1 cellular context compared by ENCODE assay signal in the genomic region with DNA sequence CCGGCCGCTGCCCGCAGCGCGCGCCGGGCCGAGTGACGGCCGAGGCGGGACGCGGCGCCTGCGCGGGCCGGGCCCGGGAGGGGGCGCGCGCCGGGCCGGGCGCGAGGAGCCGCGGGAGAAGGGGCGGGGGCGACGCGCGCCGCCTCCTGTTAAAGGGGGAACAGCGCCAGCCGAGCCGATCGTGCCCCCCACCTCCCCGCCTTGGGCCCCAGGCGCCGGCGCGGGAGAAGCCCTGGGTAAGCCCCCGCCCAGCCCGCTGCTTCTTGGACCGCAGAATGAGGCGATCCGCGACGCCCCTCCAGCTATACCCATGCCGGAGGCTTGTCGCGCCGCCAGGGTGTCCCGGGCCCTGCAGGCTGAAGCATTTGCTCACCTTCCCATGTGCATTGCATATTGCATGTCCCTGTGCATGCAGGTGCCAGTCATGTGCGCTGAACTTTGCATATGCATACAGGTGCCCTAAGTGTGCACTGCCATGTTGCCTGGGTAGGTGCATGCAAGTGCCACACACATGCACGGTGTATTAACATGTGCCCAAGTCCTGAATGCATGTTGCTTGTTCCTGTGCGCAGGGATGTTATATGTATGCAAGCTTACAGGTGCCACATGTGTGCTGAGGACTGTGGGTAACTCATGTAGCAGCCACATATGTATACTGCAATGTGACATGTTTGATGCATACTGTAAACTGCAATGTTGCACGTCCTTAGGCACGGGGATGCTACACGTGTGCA.
TF ChIP-seq lines count a peak whose summit lies in the region.

A gene with protein sequence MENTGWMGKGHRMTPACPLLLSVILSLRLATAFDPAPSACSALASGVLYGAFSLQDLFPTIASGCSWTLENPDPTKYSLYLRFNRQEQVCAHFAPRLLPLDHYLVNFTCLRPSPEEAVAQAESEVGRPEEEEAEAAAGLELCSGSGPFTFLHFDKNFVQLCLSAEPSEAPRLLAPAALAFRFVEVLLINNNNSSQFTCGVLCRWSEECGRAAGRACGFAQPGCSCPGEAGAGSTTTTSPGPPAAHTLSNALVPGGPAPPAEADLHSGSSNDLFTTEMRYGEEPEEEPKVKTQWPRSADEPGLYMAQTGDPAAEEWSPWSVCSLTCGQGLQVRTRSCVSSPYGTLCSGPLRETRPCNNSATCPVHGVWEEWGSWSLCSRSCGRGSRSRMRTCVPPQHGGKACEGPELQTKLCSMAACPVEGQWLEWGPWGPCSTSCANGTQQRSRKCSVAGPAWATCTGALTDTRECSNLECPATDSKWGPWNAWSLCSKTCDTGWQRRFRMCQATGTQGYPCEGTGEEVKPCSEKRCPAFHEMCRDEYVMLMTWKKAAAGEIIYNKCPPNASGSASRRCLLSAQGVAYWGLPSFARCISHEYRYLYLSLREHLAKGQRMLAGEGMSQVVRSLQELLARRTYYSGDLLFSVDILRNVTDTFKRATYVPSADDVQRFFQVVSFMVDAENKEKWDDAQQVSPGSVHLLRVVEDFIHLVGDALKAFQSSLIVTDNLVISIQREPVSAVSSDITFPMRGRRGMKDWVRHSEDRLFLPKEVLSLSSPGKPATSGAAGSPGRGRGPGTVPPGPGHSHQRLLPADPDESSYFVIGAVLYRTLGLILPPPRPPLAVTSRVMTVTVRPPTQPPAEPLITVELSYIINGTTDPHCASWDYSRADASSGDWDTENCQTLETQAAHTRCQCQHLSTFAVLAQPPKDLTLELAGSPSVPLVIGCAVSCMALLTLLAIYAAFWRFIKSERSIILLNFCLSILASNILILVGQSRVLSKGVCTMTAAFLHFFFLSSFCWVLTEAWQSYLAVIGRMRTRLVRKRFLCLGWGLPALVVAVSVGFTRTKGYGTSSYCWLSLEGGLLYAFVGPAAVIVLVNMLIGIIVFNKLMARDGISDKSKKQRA (N-terminal part only) (minus strand): TSS at position 34 of the 734 bp plus-strand sequence. CDS start 7,119 bp downstream, outside the sequence.

TF ChIP-seq in K562, 482 proteins besides CTCF, POLR2A, EP300 and RAD21 (continued from another document):
- TF ChIP-seq, protein P1, sequence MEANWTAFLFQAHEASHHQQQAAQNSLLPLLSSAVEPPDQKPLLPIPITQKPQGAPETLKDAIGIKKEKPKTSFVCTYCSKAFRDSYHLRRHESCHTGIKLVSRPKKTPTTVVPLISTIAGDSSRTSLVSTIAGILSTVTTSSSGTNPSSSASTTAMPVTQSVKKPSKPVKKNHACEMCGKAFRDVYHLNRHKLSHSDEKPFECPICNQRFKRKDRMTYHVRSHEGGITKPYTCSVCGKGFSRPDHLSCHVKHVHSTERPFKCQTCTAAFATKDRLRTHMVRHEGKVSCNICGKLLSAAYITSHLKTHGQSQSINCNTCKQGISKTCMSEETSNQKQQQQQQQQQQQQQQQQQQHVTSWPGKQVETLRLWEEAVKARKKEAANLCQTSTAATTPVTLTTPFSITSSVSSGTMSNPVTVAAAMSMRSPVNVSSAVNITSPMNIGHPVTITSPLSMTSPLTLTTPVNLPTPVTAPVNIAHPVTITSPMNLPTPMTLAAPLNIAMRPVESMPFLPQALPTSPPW (CRISPR knock-in tag; IDR thresholded peaks at IDR 0.05), result peak; percentile 67
- no peak for TF ChIP-seq MTF1 (CRISPR knock-in tag; IDR thresholded peaks at IDR 0.05; ENCODE audit: borderline replicate concordance)
- TF ChIP-seq PML (IDR thresholded peaks at IDR 0.05; ENCODE audit: low read length), result no peak
- peak; percentile 43; the same call in 1 of the 2 replicates for TF ChIP-seq CXXC5 (CRISPR knock-in tag; IDR thresholded peaks at IDR 0.05)
- no peak for TF ChIP-seq CCNT2 (IDR thresholded peaks at IDR 0.05; ENCODE audit: borderline replicate concordance, extremely low read depth, insufficient read length, low read depth, low read length)
- no peak for TF ChIP-seq ZNF24 (IDR thresholded peaks at IDR 0.05)
- TF ChIP-seq NCOA4 (IDR thresholded peaks at IDR 0.05; ENCODE audit: partially characterized antibody), result no peak
- TF ChIP-seq SMAD2 (IDR thresholded peaks at IDR 0.05; ENCODE audit: low read depth, low read length), result no peak
- no peak for TF ChIP-seq U2AF2 (optimal IDR thresholded peaks at IDR 0.05; ENCODE audit: low read depth, low read length)
- TF ChIP-seq EZH2 (IDR thresholded peaks at IDR 0.05; ENCODE audit: borderline replicate concordance, low read depth, low read length), result 0 out of 2 replicates have a peak, but pooled peaks have one; percentile 73
- TF ChIP-seq ZNF263 (CRISPR knock-in tag; IDR thresholded peaks at IDR 0.05; ENCODE audit: borderline replicate concordance), result peak; percentile 52
- 0 out of 2 replicates have a peak, but pooled peaks have one; percentile 60 for TF ChIP-seq ZNF224 (CRISPR knock-in tag; IDR thresholded peaks at IDR 0.05)
- TF ChIP-seq, protein P2, sequence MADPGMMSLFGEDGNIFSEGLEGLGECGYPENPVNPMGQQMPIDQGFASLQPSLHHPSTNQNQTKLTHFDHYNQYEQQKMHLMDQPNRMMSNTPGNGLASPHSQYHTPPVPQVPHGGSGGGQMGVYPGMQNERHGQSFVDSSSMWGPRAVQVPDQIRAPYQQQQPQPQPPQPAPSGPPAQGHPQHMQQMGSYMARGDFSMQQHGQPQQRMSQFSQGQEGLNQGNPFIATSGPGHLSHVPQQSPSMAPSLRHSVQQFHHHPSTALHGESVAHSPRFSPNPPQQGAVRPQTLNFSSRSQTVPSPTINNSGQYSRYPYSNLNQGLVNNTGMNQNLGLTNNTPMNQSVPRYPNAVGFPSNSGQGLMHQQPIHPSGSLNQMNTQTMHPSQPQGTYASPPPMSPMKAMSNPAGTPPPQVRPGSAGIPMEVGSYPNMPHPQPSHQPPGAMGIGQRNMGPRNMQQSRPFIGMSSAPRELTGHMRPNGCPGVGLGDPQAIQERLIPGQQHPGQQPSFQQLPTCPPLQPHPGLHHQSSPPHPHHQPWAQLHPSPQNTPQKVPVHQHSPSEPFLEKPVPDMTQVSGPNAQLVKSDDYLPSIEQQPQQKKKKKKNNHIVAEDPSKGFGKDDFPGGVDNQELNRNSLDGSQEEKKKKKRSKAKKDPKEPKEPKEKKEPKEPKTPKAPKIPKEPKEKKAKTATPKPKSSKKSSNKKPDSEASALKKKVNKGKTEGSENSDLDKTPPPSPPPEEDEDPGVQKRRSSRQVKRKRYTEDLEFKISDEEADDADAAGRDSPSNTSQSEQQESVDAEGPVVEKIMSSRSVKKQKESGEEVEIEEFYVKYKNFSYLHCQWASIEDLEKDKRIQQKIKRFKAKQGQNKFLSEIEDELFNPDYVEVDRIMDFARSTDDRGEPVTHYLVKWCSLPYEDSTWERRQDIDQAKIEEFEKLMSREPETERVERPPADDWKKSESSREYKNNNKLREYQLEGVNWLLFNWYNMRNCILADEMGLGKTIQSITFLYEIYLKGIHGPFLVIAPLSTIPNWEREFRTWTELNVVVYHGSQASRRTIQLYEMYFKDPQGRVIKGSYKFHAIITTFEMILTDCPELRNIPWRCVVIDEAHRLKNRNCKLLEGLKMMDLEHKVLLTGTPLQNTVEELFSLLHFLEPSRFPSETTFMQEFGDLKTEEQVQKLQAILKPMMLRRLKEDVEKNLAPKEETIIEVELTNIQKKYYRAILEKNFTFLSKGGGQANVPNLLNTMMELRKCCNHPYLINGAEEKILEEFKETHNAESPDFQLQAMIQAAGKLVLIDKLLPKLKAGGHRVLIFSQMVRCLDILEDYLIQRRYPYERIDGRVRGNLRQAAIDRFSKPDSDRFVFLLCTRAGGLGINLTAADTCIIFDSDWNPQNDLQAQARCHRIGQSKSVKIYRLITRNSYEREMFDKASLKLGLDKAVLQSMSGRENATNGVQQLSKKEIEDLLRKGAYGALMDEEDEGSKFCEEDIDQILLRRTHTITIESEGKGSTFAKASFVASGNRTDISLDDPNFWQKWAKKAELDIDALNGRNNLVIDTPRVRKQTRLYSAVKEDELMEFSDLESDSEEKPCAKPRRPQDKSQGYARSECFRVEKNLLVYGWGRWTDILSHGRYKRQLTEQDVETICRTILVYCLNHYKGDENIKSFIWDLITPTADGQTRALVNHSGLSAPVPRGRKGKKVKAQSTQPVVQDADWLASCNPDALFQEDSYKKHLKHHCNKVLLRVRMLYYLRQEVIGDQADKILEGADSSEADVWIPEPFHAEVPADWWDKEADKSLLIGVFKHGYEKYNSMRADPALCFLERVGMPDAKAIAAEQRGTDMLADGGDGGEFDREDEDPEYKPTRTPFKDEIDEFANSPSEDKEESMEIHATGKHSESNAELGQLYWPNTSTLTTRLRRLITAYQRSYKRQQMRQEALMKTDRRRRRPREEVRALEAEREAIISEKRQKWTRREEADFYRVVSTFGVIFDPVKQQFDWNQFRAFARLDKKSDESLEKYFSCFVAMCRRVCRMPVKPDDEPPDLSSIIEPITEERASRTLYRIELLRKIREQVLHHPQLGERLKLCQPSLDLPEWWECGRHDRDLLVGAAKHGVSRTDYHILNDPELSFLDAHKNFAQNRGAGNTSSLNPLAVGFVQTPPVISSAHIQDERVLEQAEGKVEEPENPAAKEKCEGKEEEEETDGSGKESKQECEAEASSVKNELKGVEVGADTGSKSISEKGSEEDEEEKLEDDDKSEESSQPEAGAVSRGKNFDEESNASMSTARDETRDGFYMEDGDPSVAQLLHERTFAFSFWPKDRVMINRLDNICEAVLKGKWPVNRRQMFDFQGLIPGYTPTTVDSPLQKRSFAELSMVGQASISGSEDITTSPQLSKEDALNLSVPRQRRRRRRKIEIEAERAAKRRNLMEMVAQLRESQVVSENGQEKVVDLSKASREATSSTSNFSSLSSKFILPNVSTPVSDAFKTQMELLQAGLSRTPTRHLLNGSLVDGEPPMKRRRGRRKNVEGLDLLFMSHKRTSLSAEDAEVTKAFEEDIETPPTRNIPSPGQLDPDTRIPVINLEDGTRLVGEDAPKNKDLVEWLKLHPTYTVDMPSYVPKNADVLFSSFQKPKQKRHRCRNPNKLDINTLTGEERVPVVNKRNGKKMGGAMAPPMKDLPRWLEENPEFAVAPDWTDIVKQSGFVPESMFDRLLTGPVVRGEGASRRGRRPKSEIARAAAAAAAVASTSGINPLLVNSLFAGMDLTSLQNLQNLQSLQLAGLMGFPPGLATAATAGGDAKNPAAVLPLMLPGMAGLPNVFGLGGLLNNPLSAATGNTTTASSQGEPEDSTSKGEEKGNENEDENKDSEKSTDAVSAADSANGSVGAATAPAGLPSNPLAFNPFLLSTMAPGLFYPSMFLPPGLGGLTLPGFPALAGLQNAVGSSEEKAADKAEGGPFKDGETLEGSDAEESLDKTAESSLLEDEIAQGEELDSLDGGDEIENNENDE (IDR thresholded peaks at IDR 0.05; ENCODE audit: low read depth, low read length), result no peak
- TF ChIP-seq PPARD (CRISPR knock-in tag; IDR thresholded peaks at IDR 0.05), result no peak
- 0 out of 2 replicates have a peak, but pooled peaks have one; percentile 10 for TF ChIP-seq CTBP1 (IDR thresholded peaks at IDR 0.05; ENCODE audit: borderline replicate concordance)
- no peak for TF ChIP-seq ZNF232 (CRISPR knock-in tag; IDR thresholded peaks at IDR 0.05)
- TF ChIP-seq, protein P3, sequence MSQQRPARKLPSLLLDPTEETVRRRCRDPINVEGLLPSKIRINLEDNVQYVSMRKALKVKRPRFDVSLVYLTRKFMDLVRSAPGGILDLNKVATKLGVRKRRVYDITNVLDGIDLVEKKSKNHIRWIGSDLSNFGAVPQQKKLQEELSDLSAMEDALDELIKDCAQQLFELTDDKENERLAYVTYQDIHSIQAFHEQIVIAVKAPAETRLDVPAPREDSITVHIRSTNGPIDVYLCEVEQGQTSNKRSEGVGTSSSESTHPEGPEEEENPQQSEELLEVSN (IDR thresholded peaks at IDR 0.05; ENCODE audit: borderline replicate concordance in 1 of 2, extremely low read depth in 1 of 2, insufficient read depth in 1 of 2, insufficient read length in 1 of 2, low read depth in 1 of 2, low read length in 1 of 2, poor library complexity in 1 of 2, severe bottlenecking in 1 of 2), result peak; percentile 29 to 52
- no peak for TF ChIP-seq NR2C1 (IDR thresholded peaks at IDR 0.05)
- TF ChIP-seq NR2C1 (tag; IDR thresholded peaks at IDR 0.05), result no peak
- TF ChIP-seq MCM3 (IDR thresholded peaks at IDR 0.05), result no peak
- TF ChIP-seq, protein P4, sequence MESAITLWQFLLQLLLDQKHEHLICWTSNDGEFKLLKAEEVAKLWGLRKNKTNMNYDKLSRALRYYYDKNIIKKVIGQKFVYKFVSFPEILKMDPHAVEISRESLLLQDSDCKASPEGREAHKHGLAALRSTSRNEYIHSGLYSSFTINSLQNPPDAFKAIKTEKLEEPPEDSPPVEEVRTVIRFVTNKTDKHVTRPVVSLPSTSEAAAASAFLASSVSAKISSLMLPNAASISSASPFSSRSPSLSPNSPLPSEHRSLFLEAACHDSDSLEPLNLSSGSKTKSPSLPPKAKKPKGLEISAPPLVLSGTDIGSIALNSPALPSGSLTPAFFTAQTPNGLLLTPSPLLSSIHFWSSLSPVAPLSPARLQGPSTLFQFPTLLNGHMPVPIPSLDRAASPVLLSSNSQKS (CRISPR knock-in tag; IDR thresholded peaks at IDR 0.05), result no peak
- no peak for TF ChIP-seq MCM7 (IDR thresholded peaks at IDR 0.05)
- TF ChIP-seq ZC3H4 (CRISPR knock-in tag; IDR thresholded peaks at IDR 0.05; ENCODE audit: borderline replicate concordance), result peak; percentile 63; the same call in 1 of the 2 replicates
